In genomic region chr16:787978-788398, GRCh38 we compare ENCODE assay signal across 8 cellular contexts. TPM values are rescaled to one million over a fixed set of nuclear protein-coding genes. Genes with fewer than 3 reads are reported as not detected.
DNase-seq lines count a peak whose midpoint lies in the region; ATAC-seq, FAIRE-seq and TF ChIP-seq lines count a peak whose summit lies in the region.

Gene RPUSD1 (minus strand): TSS chr16:788381. CDS start chr16:787737, 644 bp downstream.

- H3K4me3 ChIP-seq in K562 (peak within 1 kb of the TSS; percentile 96), lung (peak within 1 kb of the TSS; percentile 93), tibial nerve (peak within 1 kb of the TSS; percentile 81 to 95 (median 89))

- WGBS in K562 (ENCODE audit: insufficient coverage, low coverage, missing lambda C conversion rate): 0% methylated on average over 13 of the region's 45 CpGs
- WGBS in lung, 2 donors: 0% methylated on average over 41 to 45 of the region's 45 CpGs
- 0% methylated on average over 6 to 15 of the region's 45 CpGs for WGBS in tibial nerve, 2 donors

- POLR2A ChIA-PET in K562 (lab: Yijun Ruan, JAX): interaction anchor here (0.6 to 1.4 kb wide), 5 partner anchors 11 to 72 kb away, joined by 3 to 6 read pairs (median 3); partner anchors contain the start of gene GNG13

- H2AFZ ChIP-seq in K562 (ENCODE audit: low read depth, low read length): peak within 1 kb of the TSS; percentile 90

- DNase-seq in activated T-cell treated with anti-CD3 and anti-CD28 coated beads, Interleukin-2, amount 50 U/mL, for 4 hours: no peak
- DNase-seq in activated T-cell treated with anti-CD3 and anti-CD28 coated beads for 4 hours (no peak), HT1080 (ENCODE audit: low read depth) (no peak), K562 (ENCODE audit: extremely low read depth in 1 of 4, low spot score in 3 of 4) (no peak), lung (ENCODE audit: low spot score) (no peak), tibial nerve (ENCODE audit: low spot score in 2 of 2) (no peak), NCI-H1436 treated with DMSO at 0.1 percent for 48 hours (lab: John Stamatoyannopoulos, UW) (no peak), urothelium cell line (ENCODE audit: low spot score) (no peak)

- H3K36me3 ChIP-seq in K562 (ENCODE audit: control insufficient read depth, insufficient read depth, low read length) (peaks cover 64% of the 10 kb centered on the region; the same call in 2 of the 3 replicates), lung (ENCODE audit: control insufficient read depth in 2 of 2, insufficient read depth in 2 of 2, low read length in 2 of 2) (peaks cover 0 to 19% of the 10 kb centered on the region in 2 donors), tibial nerve (peaks cover 0 to 56% (median 0%) of the 10 kb centered on the region in 3 donors)

- TF ChIP-seq EP300 in K562 (IDR thresholded peaks at IDR 0.05; ENCODE audit: low read length) (no peak), tibial nerve (IDR thresholded peaks at IDR 0.05) (no peak)

- in situ Hi-C loops in K562 (cut with MboI): loop anchor here (5.0 kb wide), 2 partner anchors 46 to 76 kb away; partner anchors contain the start of gene CIAO3

- ATAC-seq in activated T-cell treated with anti-CD3 and anti-CD28 coated beads, Interleukin-2, amount 50 U/mL, for 4 hours: peak; percentile 34 to 35
- ATAC-seq in K562: peak; percentile 20
- ATAC-seq in lung (ENCODE audit: insufficient read depth, low FRiP score): no peak

- no TSS peak for BruUV-seq in K562 (replicated peaks; lab: Mats Ljungman, UMichigan)

- peak within 1 kb of the TSS; percentile 87 for H3K4me2 ChIP-seq in K562 (ENCODE audit: insufficient read depth, low read length)

- H3K9me1 ChIP-seq in K562 (ENCODE audit: control insufficient read depth, insufficient read depth, low read length): no peaks in the 10 kb centered on the region

- TF ChIP-seq RAD21 in K562 (CRISPR knock-in tag; conservative IDR thresholded peaks at IDR 0.05 in 1 of 2, IDR thresholded peaks at IDR 0.05 in 1 of 2): no peak

- peak within 1 kb of the TSS; percentile 83 for H3K27ac ChIP-seq in K562 (ENCODE audit: extremely low read depth, low read depth, low read length)
- peak within 1 kb of the TSS in 1 of 2 donors; percentile 76 for H3K27ac ChIP-seq in lung (ENCODE audit: low read depth in 1 of 2, low read length in 1 of 2)
- peak within 1 kb of the TSS in 3 of 4 donors; percentile 33 to 81 (median 81) for H3K27ac ChIP-seq in tibial nerve

- no peak for TF ChIP-seq POLR2A in K562 (conservative IDR thresholded peaks at IDR 0.05)
- TF ChIP-seq POLR2A in tibial nerve (IDR thresholded peaks at IDR 0.05): no peak

- CTCF ChIA-PET in K562 (lab: Yijun Ruan, JAX; ENCODE audit: low intra/inter-chr PET ratio): no interaction called here

- FAIRE-seq in K562 (lab: Jason Lieb, UNC) (no peak), urothelium cell line (lab: Jason Lieb, UNC) (no peak)

- peaks cover 11% of the 10 kb centered on the region for H4K20me1 ChIP-seq in K562 (replicated peaks; ENCODE audit: control insufficient read depth, insufficient read depth, low read length)

- peaks cover 29% of the 10 kb centered on the region for H3K79me2 ChIP-seq in K562 (ENCODE audit: control insufficient read depth, insufficient read depth, low read length)

- peak within 1 kb of the TSS; percentile 91 for H3K4me3 Mint-ChIP-seq in activated T-cell treated with anti-CD3 and anti-CD28 coated beads, Interleukin-2, amount 50 U/mL, for 4 hours

- H3K36me3 Mint-ChIP-seq in activated T-cell treated with anti-CD3 and anti-CD28 coated beads, Interleukin-2, amount 50 U/mL, for 4 hours (ENCODE audit: insufficient read depth): peaks cover 5% of the 10 kb centered on the region

- TF ChIP-seq CTCF in K562 (IDR thresholded peaks at IDR 0.05 in 2 of 3, conservative IDR thresholded peaks at IDR 0.05 in 1 of 3; ENCODE audit: insufficient read depth in 2 of 3, low read depth in 1 of 3, low read length in 3 of 3) (no peak), lung (IDR thresholded peaks at IDR 0.05; ENCODE audit: control extremely low read depth, extremely low read depth) (no peak), tibial nerve (IDR thresholded peaks at IDR 0.05) (no peak)

- intact Hi-C loops in K562 (cut with micrococcal nuclease): no loop called here

- H3K9me3 ChIP-seq in K562 (replicated peaks; ENCODE audit: control insufficient read depth, insufficient read depth, low read depth, low read length) (no peaks in the 10 kb centered on the region), lung (ENCODE audit: control insufficient read depth in 2 of 2, insufficient read depth in 1 of 2, low read length in 1 of 2) (no peaks in the 10 kb centered on the region), tibial nerve (no peaks in the 10 kb centered on the region)

- H3K27me3 ChIP-seq in K562 (ENCODE audit: control insufficient read depth in 2 of 2, insufficient read depth in 2 of 2, low read length in 2 of 2) (no peaks in the 10 kb centered on the region), lung (ENCODE audit: control insufficient read depth, insufficient read depth) (no peaks in the 10 kb centered on the region), tibial nerve (peaks cover 0 to 1% of the 10 kb centered on the region in 2 donors)

- H3K9me3 Mint-ChIP-seq in activated T-cell treated with anti-CD3 and anti-CD28 coated beads, Interleukin-2, amount 50 U/mL, for 4 hours: no peaks in the 10 kb centered on the region

- peaks cover 16 to 94% of the 10 kb centered on the region in 2 experiments; a peak in 4 of 5 replicates for H3K4me1 ChIP-seq in K562 (replicated peaks in 1 of 2; ENCODE audit: control insufficient read depth in 2 of 2, insufficient read depth in 2 of 2, low read length in 2 of 2)
- H3K4me1 ChIP-seq in lung (ENCODE audit: control insufficient read depth in 2 of 2, insufficient read depth in 2 of 2, low read length in 2 of 2): peaks cover 0 to 19% of the 10 kb centered on the region in 2 donors
- peaks cover 0 to 44% (median 13%) of the 10 kb centered on the region in 4 donors for H3K4me1 ChIP-seq in tibial nerve

- H3K9ac ChIP-seq in K562 (ENCODE audit: insufficient read depth in 1 of 2, low read depth in 2 of 2, low read length in 2 of 2): peak within 1 kb of the TSS; percentile 81 to 98

- H3K4me1 Mint-ChIP-seq in activated T-cell treated with anti-CD3 and anti-CD28 coated beads, Interleukin-2, amount 50 U/mL, for 4 hours (ENCODE audit: low read depth): peaks cover 11% of the 10 kb centered on the region

- H3K27me3 Mint-ChIP-seq in activated T-cell treated with anti-CD3 and anti-CD28 coated beads, Interleukin-2, amount 50 U/mL, for 4 hours (ENCODE audit: low read depth): no peaks in the 10 kb centered on the region

TF ChIP-seq in K562, 482 proteins besides CTCF, POLR2A, EP300 and RAD21 (continues in another document):
- TF ChIP-seq MAZ (CRISPR knock-in tag; conservative IDR thresholded peaks at IDR 0.05 in 1 of 2, IDR thresholded peaks at IDR 0.05 in 1 of 2) (0 out of 4 replicates have a peak, but pooled peaks of 1 of the 2 experiments have one; percentile 14), HBP1 (CRISPR knock-in tag; IDR thresholded peaks at IDR 0.05) (no peak), ZNF354B (CRISPR knock-in tag; IDR thresholded peaks at IDR 0.05) (no peak), MCM7 (IDR thresholded peaks at IDR 0.05) (no peak), NCOA1 (IDR thresholded peaks at IDR 0.05; ENCODE audit: low read depth) (no peak), ZBTB1 (CRISPR knock-in tag; IDR thresholded peaks at IDR 0.05; ENCODE audit: borderline replicate concordance, low read depth) (peak; percentile 22; the same call in 1 of the 2 replicates), SAP30 (IDR thresholded peaks at IDR 0.05; ENCODE audit: borderline replicate concordance, insufficient read depth, low read depth, low read length, poor library complexity, severe bottlenecking) (peak; percentile 88), ZNF263 (CRISPR knock-in tag; IDR thresholded peaks at IDR 0.05; ENCODE audit: borderline replicate concordance) (0 out of 2 replicates have a peak, but pooled peaks have one; percentile 48), RBFOX2 (IDR thresholded peaks at IDR 0.05; ENCODE audit: low read depth, low read length) (peak; percentile 46; the same call in 1 of the 2 replicates)

RNA-seq across cellular contexts. Expression of gene RPUSD1, which starts in this region (rescaled TPM):
- total RNA-seq in activated T-cell treated with anti-CD3 and anti-CD28 coated beads, Interleukin-2, amount 50 U/mL, for 4 hours: 10 to 100 TPM; 72.3 to 99.0 (median 75.1) TPM
- total RNA-seq in HT1080 (2014; rRNA removed; shearing (Covaris generic)): 84.1 and 114 TPM in 2 replicates
- polyA plus RNA-seq in HT1080 (2015; cell fraction: cytosol; rRNA removed): 34.6 and 36.7 TPM in 2 replicates
- polyA plus RNA-seq in HT1080 (2015; cell fraction: nucleus; rRNA removed): 34.7 and 40.1 TPM in 2 replicates
- total RNA-seq in K562 (2011; cell fraction: chromatin; rRNA removed; ENCODE audit: low replicate concordance): 10.9 and 59.9 TPM in 2 replicates
- total RNA-seq in K562 (2011; cell fraction: nucleolus; rRNA removed): 59.0 and 69.6 TPM in 2 replicates
- 21.1 and 25.7 TPM in 2 replicates for total RNA-seq in K562 (2011; cell fraction: nucleoplasm; rRNA removed)
- total RNA-seq in K562 (2014; rRNA removed) (50.7 and 67.3 TPM in 2 replicates), K562 (2014; rRNA removed; fragmentation: Illumina TruSeq; extraction: Trizol) (1.7 and 3.3 TPM in 2 replicates), K562 (2015; rRNA removed; fragmentation: Illumina TruSeq; extraction: Trizol) (22.7 and 27.2 TPM in 2 replicates), K562 (2021) (55.2 and 55.9 TPM in 2 replicates), lung (10 to 100 TPM in 1 of 2 donors, 1 to 10 TPM in 1; 8.2 to 25.2 TPM), tibial nerve (10 to 100 TPM in 3 of 4 donors, 1 to 10 TPM in 1; 8.5 to 18.3 (median 12.5) TPM)
- polyA plus RNA-seq in K562 (2011; rRNA removed) (12.0 and 17.7 TPM in 2 replicates), K562 (2014; fragmentation: Illumina TruSeq; extraction: Trizol) (7.0 and 30.1 TPM in 2 replicates), K562 (2014; fragmentation: Nextera tagmentation; extraction: Ambion mirVana) (under 1 TPM; 0.45 to 0.98 TPM), K562 (2014; rRNA removed) (56.6 and 66.9 TPM in 2 replicates), lung (10 to 100 TPM; 21.8 to 25.6 TPM)
- polyA plus RNA-seq in K562 (2011; cell fraction: cytosol; rRNA removed): 26.1 and 86.4 TPM in 2 replicates
- polyA plus RNA-seq in K562 (2011; cell fraction: nucleus; rRNA removed): 56.1 and 93.4 TPM in 2 replicates
- polyA plus RNA-seq in K562 (2012): 24.6 and 30.5 TPM in 2 replicates
- 3.8 and 4.8 TPM in 2 replicates for polyA minus RNA-seq in K562 (2011; rRNA and poly(A)+ RNA removed)
- polyA minus RNA-seq in K562 (2011; cell fraction: cytosol; rRNA and poly(A)+ RNA removed): 18.6 and 19.8 TPM in 2 replicates
- 30.8 and 34.1 TPM in 2 replicates for polyA minus RNA-seq in K562 (2011; cell fraction: nucleus; rRNA and poly(A)+ RNA removed)
